17 cellular contexts compared by ENCODE assay signal in genomic region chr1:25768999-25769398, GRCh38. TPM values are rescaled to one million over a fixed set of nuclear protein-coding genes. Genes with fewer than 3 reads are reported as not detected.
DNase-seq lines count a peak whose midpoint lies in the region; ATAC-seq and TF ChIP-seq lines count a peak whose summit lies in the region.
"Had no signal": no experiment of that assay in that cellular context is flagged by ENCODE, and none has a peak within 500 bp of the region (broad histone marks: within the 10 kb centered on the region; RNA-seq: fewer than 3 reads in every experiment).

No MANE protein-coding gene starts in this region.

- H3K36me3 ChIP-seq in BLaER1 = no peaks in the 10 kb centered on the region
- H3K36me3 ChIP-seq in CD4-positive, CD25-positive, alpha-beta regulatory T cell (ENCODE audit: control insufficient read depth, insufficient read depth, low read length) = no peaks in the 10 kb centered on the region
- peaks cover 0 to 28% (median 0%) of the 10 kb centered on the region in 3 experiments for H3K36me3 ChIP-seq in naive thymus-derived CD4-positive, alpha-beta T cell (ENCODE audit: control insufficient read depth in 2 of 3, insufficient read depth in 3 of 3, low read length in 3 of 3)
- H3K36me3 ChIP-seq: MG63 had no signal

- H3K9me3 ChIP-seq in BLaER1 = no peaks in the 10 kb centered on the region
- no peaks in the 10 kb centered on the region for H3K9me3 ChIP-seq in CD4-positive, CD25-positive, alpha-beta regulatory T cell (ENCODE audit: control insufficient read depth in 2 of 2, low read length in 2 of 2)
- no peaks in the 10 kb centered on the region for H3K9me3 ChIP-seq in naive thymus-derived CD4-positive, alpha-beta T cell (ENCODE audit: control insufficient read depth in 2 of 3, low read length in 3 of 3)
- H3K9me3 ChIP-seq: MG63 had no signal

- H3K4me3 ChIP-seq in BLaER1 = no peak overlapping the region
- H3K4me3 ChIP-seq in CD4-positive, CD25-positive, alpha-beta regulatory T cell (ENCODE audit: low read depth, low read length) = no peak overlapping the region
- H3K4me3 ChIP-seq in naive thymus-derived CD4-positive, alpha-beta T cell (ENCODE audit: low read length) = no peak overlapping the region
- H3K4me3 ChIP-seq: GM23338, MG63 had no signal

- ATAC-seq in CD4-positive, CD25-positive, alpha-beta regulatory T cell (ENCODE audit: low read depth in 2 of 2) = no peak
- ATAC-seq in naive thymus-derived CD4-positive, alpha-beta T cell = no peak
- ATAC-seq: GM23338, SK-N-SH treated with all-trans-retinoic acid at 6 μM for 48 hours had no signal

- peaks cover 79% of the 10 kb centered on the region for H3K4me1 ChIP-seq in BLaER1
- peaks cover 23% of the 10 kb centered on the region for H3K4me1 ChIP-seq in CD4-positive, CD25-positive, alpha-beta regulatory T cell (ENCODE audit: control insufficient read depth, insufficient read depth, low read length, poor library complexity, severe bottlenecking)
- peaks cover 13 to 79% of the 10 kb centered on the region in 2 donors for H3K4me1 ChIP-seq in naive thymus-derived CD4-positive, alpha-beta T cell (ENCODE audit: control insufficient read depth in 2 of 2, insufficient read depth in 2 of 2, low read length in 2 of 2)

- no peak for DNase-seq in CD4-positive, CD25-positive, alpha-beta regulatory T cell
- DNase-seq in naive thymus-derived CD4-positive, alpha-beta T cell = no peak
- DNase-seq in DMS153 (lab: John Stamatoyannopoulos, UW) (no peak), NCI-H524 treated with DMSO at 0.1 percent for 48 hours (lab: John Stamatoyannopoulos, UW) (no peak), SHP77 treated with DMSO at 0.1 percent for 48 hours (lab: John Stamatoyannopoulos, UW) (no peak)
- DNase-seq: C1 segment of cervical spinal cord, GF-D8, HFFc6, MG63, NCI-H1105 treated with DMSO at 0.1 percent for 48 hours, NCI-H187 treated with DMSO at 0.1 percent for 48 hours, NCI-H446, NCI-H774 had no signal

- H3K9ac ChIP-seq in BLaER1 = no peak overlapping the region

- H3K27me3 Mint-ChIP-seq in CD4-positive, CD25-positive, alpha-beta regulatory T cell = no peaks in the 10 kb centered on the region
- peaks cover 0 to 39% (median 0%) of the 10 kb centered on the region in 5 donors for H3K27me3 Mint-ChIP-seq in naive thymus-derived CD4-positive, alpha-beta T cell

- H3K27me3 ChIP-seq in BLaER1 = no peaks in the 10 kb centered on the region
- H3K27me3 ChIP-seq in CD4-positive, CD25-positive, alpha-beta regulatory T cell (ENCODE audit: control insufficient read depth, insufficient read depth, low read length) = no peaks in the 10 kb centered on the region
- no peaks in the 10 kb centered on the region for H3K27me3 ChIP-seq in naive thymus-derived CD4-positive, alpha-beta T cell (ENCODE audit: control insufficient read depth in 2 of 2, insufficient read depth in 2 of 2, low read length in 2 of 2)
- H3K27me3 ChIP-seq: MG63 had no signal

- H3K4me1 Mint-ChIP-seq in CD4-positive, CD25-positive, alpha-beta regulatory T cell = peaks cover 0 to 59% (median 25%) of the 10 kb centered on the region in 4 donors
- peaks cover 19 to 97% (median 78%) of the 10 kb centered on the region in 7 donors for H3K4me1 Mint-ChIP-seq in naive thymus-derived CD4-positive, alpha-beta T cell

- CTCF ChIA-PET in naive thymus-derived CD4-positive, alpha-beta T cell (lab: Charles Lee) = no interaction called here

- H3K9me3 Mint-ChIP-seq in CD4-positive, CD25-positive, alpha-beta regulatory T cell = peaks cover 0 to 1% (median 0%) of the 10 kb centered on the region in 7 donors
- peaks cover 0 to 4% (median 0%) of the 10 kb centered on the region in 11 donors for H3K9me3 Mint-ChIP-seq in naive thymus-derived CD4-positive, alpha-beta T cell
- H3K9me3 Mint-ChIP-seq: GM23338, HFFc6 had no signal

- peak overlapping the region; percentile 92 for H3K4me2 ChIP-seq in BLaER1
- H3K4me2 ChIP-seq: GM23338 had no signal

- H3K36me3 Mint-ChIP-seq in CD4-positive, CD25-positive, alpha-beta regulatory T cell = peaks cover 31% of the 10 kb centered on the region
- peaks cover 4 to 33% (median 22%) of the 10 kb centered on the region in 5 donors for H3K36me3 Mint-ChIP-seq in naive thymus-derived CD4-positive, alpha-beta T cell

- POLR2A ChIA-PET in naive thymus-derived CD4-positive, alpha-beta T cell (lab: Charles Lee) = no interaction called here

- intact Hi-C loops in naive thymus-derived CD4-positive, alpha-beta T cell (cut with micrococcal nuclease) = no loop called here

- H4K20me1 ChIP-seq in BLaER1 = no peaks in the 10 kb centered on the region

- H3K27ac Mint-ChIP-seq in CD4-positive, CD25-positive, alpha-beta regulatory T cell = peak overlapping the region in 2 of 3 donors; percentile 42 to 44
- peak overlapping the region in 8 of 9 donors; percentile 81 to 97 (median 95) for H3K27ac Mint-ChIP-seq in naive thymus-derived CD4-positive, alpha-beta T cell
- H3K27ac Mint-ChIP-seq: GM23338, HFFc6 had no signal

- no peak overlapping the region for H3K4me3 Mint-ChIP-seq in CD4-positive, CD25-positive, alpha-beta regulatory T cell
- peak overlapping the region in 5 of 10 donors; percentile 37 to 69 (median 53) for H3K4me3 Mint-ChIP-seq in naive thymus-derived CD4-positive, alpha-beta T cell
- H3K4me3 Mint-ChIP-seq: GM23338, HFFc6 had no signal

- 0 out of 2 replicates have a peak overlapping the region, but pooled peaks have one; percentile 80 for H3K27ac ChIP-seq in BLaER1
- no peak overlapping the region for H3K27ac ChIP-seq in CD4-positive, CD25-positive, alpha-beta regulatory T cell (ENCODE audit: insufficient read depth, low read length, poor library complexity, severe bottlenecking)
- peak overlapping the region; percentile 93 for H3K27ac ChIP-seq in VCaP
- H3K27ac ChIP-seq in naive thymus-derived CD4-positive, alpha-beta T cell (ENCODE audit: low read depth, low read length) = peak overlapping the region; percentile 77

- no peak for TF ChIP-seq CTCF in VCaP (conservative IDR thresholded peaks at IDR 0.05)

RNA-seq across cellular contexts. Expression of gene SELENON, which starts 31.0 kb away (rescaled TPM):
- 19.2 TPM for total RNA-seq in CD4-positive, CD25-positive, alpha-beta regulatory T cell
- 1 to 10 TPM; 1.2 to 2.7 (median 2.0) TPM for polyA plus RNA-seq in CD4-positive, CD25-positive, alpha-beta regulatory T cell
- 10 to 100 TPM; 11.9 to 27.7 (median 25.8) TPM for total RNA-seq in naive thymus-derived CD4-positive, alpha-beta T cell
- 1 to 10 TPM; 2.6 to 5.6 TPM for polyA plus RNA-seq in naive thymus-derived CD4-positive, alpha-beta T cell

RNA-seq across cellular contexts. Expression of gene MTFR1L, which starts 50.8 kb away (rescaled TPM):
- 32.9 TPM for total RNA-seq in CD4-positive, CD25-positive, alpha-beta regulatory T cell
- 10 to 100 TPM; 29.7 to 56.1 (median 32.4) TPM for polyA plus RNA-seq in CD4-positive, CD25-positive, alpha-beta regulatory T cell
- total RNA-seq in naive thymus-derived CD4-positive, alpha-beta T cell = 10 to 100 TPM; 39.6 to 60.2 (median 42.3) TPM
- 10 to 100 TPM; 42.4 to 51.2 TPM for polyA plus RNA-seq in naive thymus-derived CD4-positive, alpha-beta T cell
